1 cellular context compared by ENCODE assay signal in genomic region chr3:129534428-129535027, GRCh38.
TF ChIP-seq lines count a peak whose summit lies in the region.

No MANE protein-coding gene starts in this region.

TF ChIP-seq in WTC11, 78 proteins besides CTCF, POLR2A, EP300 and RAD21 (continued from another document):
- no peak for TF ChIP-seq ZNF532 (CRISPR knock-in tag; IDR thresholded peaks at IDR 0.05; ENCODE audit: borderline replicate concordance)
- no peak for TF ChIP-seq ZNF219 (CRISPR knock-in tag; IDR thresholded peaks at IDR 0.05; ENCODE audit: borderline replicate concordance)
- no peak for TF ChIP-seq ZNF512 (CRISPR knock-in tag; IDR thresholded peaks at IDR 0.05; ENCODE audit: borderline replicate concordance)
- TF ChIP-seq ZNF263 (CRISPR knock-in tag; IDR thresholded peaks at IDR 0.05; ENCODE audit: low read depth), result no peak
- TF ChIP-seq TEAD4 (CRISPR knock-in tag; IDR thresholded peaks at IDR 0.05), result no peak
- TF ChIP-seq PRRX2 (CRISPR knock-in tag; IDR thresholded peaks at IDR 0.05), result no peak
- TF ChIP-seq ZMAT4 (CRISPR knock-in tag; IDR thresholded peaks at IDR 0.05), result no peak
